20 cellular contexts compared by ENCODE assay signal in genomic region chr15:60975951-60976350, GRCh38.
DNase-seq lines count a peak whose midpoint lies in the region; ATAC-seq and TF ChIP-seq lines count a peak whose summit lies in the region.
"Had no signal": no experiment of that assay in that cellular context is flagged by ENCODE, and none has a peak within 500 bp of the region (broad histone marks: within the 10 kb centered on the region; RNA-seq: fewer than 3 reads in every experiment).

No MANE protein-coding gene starts in this region.

- TF ChIP-seq CTCF in MM.1S (IDR thresholded peaks at IDR 0.05; ENCODE audit: low read length) = no peak
- TF ChIP-seq CTCF in ascending aorta (IDR thresholded peaks at IDR 0.05) = no peak

- H3K4me3 ChIP-seq in MM.1S (ENCODE audit: low read length) = no peak overlapping the region
- H3K4me3 ChIP-seq in ascending aorta = no peak overlapping the region

- ATAC-seq in HG03457 (IDR thresholded peaks at IDR 0.05; ENCODE audit: unreplicated experiment) = no peak
- ATAC-seq: HCT116, HepG2 had no signal

- H3K27me3 ChIP-seq in MM.1S (replicated peaks; ENCODE audit: insufficient read depth, low read length) (no peaks in the 10 kb centered on the region), ascending aorta (no peaks in the 10 kb centered on the region)
- H3K27me3 ChIP-seq: BE2C had no signal

- H3K9me2 ChIP-seq in MM.1S (replicated peaks; ENCODE audit: insufficient read depth, low read length) = no peaks in the 10 kb centered on the region

- no peaks in the 10 kb centered on the region for H3K79me2 ChIP-seq in MM.1S (ENCODE audit: low read length)

- H3K36me3 ChIP-seq in MM.1S (replicated peaks; ENCODE audit: insufficient read depth, low read length) (no peaks in the 10 kb centered on the region), ascending aorta (no peaks in the 10 kb centered on the region)
- H3K36me3 ChIP-seq: BE2C had no signal

- H3K27ac ChIP-seq in MM.1S (ENCODE audit: low read length) (no peak overlapping the region), ascending aorta (no peak overlapping the region)

- DNase-seq in NCI-H82 (lab: John Stamatoyannopoulos, UW) (peak; percentile 94), cerebellar cortex (ENCODE audit: low spot score) (peak; percentile 33), left kidney (ENCODE audit: low read depth, low spot score) (peak; percentile 69), MM.1S (no peak), ascending aorta (ENCODE audit: low spot score in 2 of 2) (no peak)
- DNase-seq: ACHN; BE2C; CD4-positive, CD25-positive, alpha-beta regulatory T cell; CD8-positive, alpha-beta memory T cell; COR-L47; DMS 273 treated with DMSO at 0.1 percent for 48 hours; DMS53; DND-41; GDM1; GOT3; H7; HFFc6 had no signal

- no peaks in the 10 kb centered on the region for H4K20me1 ChIP-seq in MM.1S (ENCODE audit: insufficient read depth, low read length)

- H2AFZ ChIP-seq in MM.1S (ENCODE audit: low read length) = no peak overlapping the region

- intact Hi-C loops in ascending aorta (cut with DNase I) = no loop called here

- no peak overlapping the region for H3K9ac ChIP-seq in MM.1S (ENCODE audit: low read length)

- H3F3A ChIP-seq in MM.1S (ENCODE audit: insufficient read depth, low read length) = no peaks in the 10 kb centered on the region

- H3K4me1 ChIP-seq in MM.1S (ENCODE audit: low read length) (no peaks in the 10 kb centered on the region), ascending aorta (no peaks in the 10 kb centered on the region)
- H3K4me1 ChIP-seq: BE2C had no signal

- H3K9me3 ChIP-seq in MM.1S (replicated peaks; ENCODE audit: insufficient read depth, low read length) = no peaks in the 10 kb centered on the region
- no peaks in the 10 kb centered on the region for H3K9me3 ChIP-seq in ascending aorta
- H3K9me3 ChIP-seq: BE2C had no signal

- no peak overlapping the region for H3K4me2 ChIP-seq in MM.1S (ENCODE audit: low read depth, low read length)

Comparison
In these comparisons a context has a peak if more than half of its experiments do, and no peak if none do; other contexts are left out.
1. DNase-seq: peak in NCI-H82 (single experiment), cerebellar cortex (single experiment) and left kidney (single experiment); none in MM.1S (single experiment) and ascending aorta (0 of 2).